ENCODE assay signal across 8 cellular contexts in the genomic region with DNA sequence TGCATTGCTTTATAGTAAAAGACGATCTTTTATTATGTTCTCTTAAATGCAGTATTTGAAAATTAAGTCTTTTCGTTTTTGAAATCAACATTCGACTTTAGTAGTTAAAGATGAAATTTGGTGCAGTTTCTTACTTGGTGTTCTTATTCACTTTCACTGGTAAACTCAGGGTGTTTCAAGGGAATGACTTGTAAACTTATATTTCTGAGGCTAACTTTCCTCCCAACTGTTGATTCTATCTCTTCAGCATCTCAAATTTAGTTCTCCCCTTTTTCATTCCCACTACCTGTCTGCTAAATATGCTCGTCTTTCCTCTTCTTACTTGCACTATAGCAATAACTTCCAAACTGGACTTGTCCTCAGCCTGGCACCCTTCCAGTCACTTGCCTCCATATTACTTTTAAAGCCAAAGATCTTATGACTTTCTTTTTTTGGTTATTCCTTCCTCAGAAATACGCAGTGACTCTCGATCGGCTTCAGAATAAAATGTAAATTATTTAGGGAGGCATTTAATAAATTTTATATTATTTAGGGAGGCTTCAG. TPM values are rescaled to one million over a fixed set of nuclear protein-coding genes. Genes with fewer than 3 reads are reported as not detected.
DNase-seq lines count a peak whose midpoint lies in the region; ATAC-seq and TF ChIP-seq lines count a peak whose summit lies in the region.

No MANE protein-coding gene starts in this region.

- no peaks in the 10 kb centered on the region for H3K27me3 ChIP-seq in hepatocyte

- H3K9me3 ChIP-seq in hepatocyte (ENCODE audit: low read depth), result no peaks in the 10 kb centered on the region

- H3K4me3 Mint-ChIP-seq in activated B cell treated with CpG ODN at 0.5 μM for 24 hours, result peak overlapping the region; percentile 100
- peak overlapping the region; percentile 95 for H3K4me3 Mint-ChIP-seq in stimulated activated memory B cell treated with anti-CD40 and anti-IgM and Interleukin-4, amounts not matched to agents 10 μg/mL and 1 μg/mL and 100 μg/mL, for 72 hours

- peaks cover 46% of the 10 kb centered on the region for H3K79me2 ChIP-seq in hepatocyte

- peak overlapping the region; percentile 98 for H2AFZ ChIP-seq in hepatocyte

- CTCF ChIA-PET in activated B cell treated with CpG ODN at 0.5 μM for 24 hours (lab: Charles Lee), result interaction anchor here (1.2 kb wide), 1 partner anchor 485 kb away, joined by 3 read pairs; no protein-coding TSS in a partner anchor

- POLR2A ChIA-PET in activated B cell treated with CpG ODN at 0.5 μM for 24 hours (lab: Charles Lee), result interaction anchor here (0.5 to 2.3 kb wide), 9 partner anchors 67 to 382 kb away, joined by 3 to 22 read pairs (median 6); partner anchors contain the start of genes AGL, DBT, FRRS1 and RTCA

- H3K4me3 ChIP-seq in hepatocyte, result peak overlapping the region; percentile 84

- no peaks in the 10 kb centered on the region for H3K9me3 Mint-ChIP-seq in activated B cell treated with CpG ODN at 0.5 μM for 24 hours
- no peaks in the 10 kb centered on the region for H3K9me3 Mint-ChIP-seq in stimulated activated memory B cell treated with anti-CD40 and anti-IgM and Interleukin-4, amounts not matched to agents 10 μg/mL and 1 μg/mL and 100 μg/mL, for 72 hours

- no peaks in the 10 kb centered on the region for H3K9me2 ChIP-seq in hepatocyte (replicated peaks; ENCODE audit: insufficient read depth)

- peaks cover 14% of the 10 kb centered on the region for H3K4me1 ChIP-seq in hepatocyte (ENCODE audit: insufficient read depth)

- WGBS in hepatocyte (ENCODE audit: low lambda C conversion rate, missing lambda C conversion rate), result 70% methylated on average over 7 of the region's 7 CpGs

- TF ChIP-seq CTCF in activated B cell treated with CpG ODN at 0.5 μM for 24 hours (IDR thresholded peaks at IDR 0.05) (no peak), hepatocyte (IDR thresholded peaks at IDR 0.05; ENCODE audit: poor library complexity) (no peak)

- ATAC-seq in activated B cell treated with CpG ODN at 0.5 μM for 24 hours (ENCODE audit: low read depth), result no peak
- ATAC-seq in stimulated activated memory B cell treated with anti-CD40 and anti-IgM and Interleukin-4, amounts not matched to agents 10 μg/mL and 1 μg/mL and 100 μg/mL, for 72 hours, result no peak
- no peak for ATAC-seq in HG03097 (IDR thresholded peaks at IDR 0.05; ENCODE audit: low FRiP score, unreplicated experiment)
- no peak for ATAC-seq in HG03457 (IDR thresholded peaks at IDR 0.05; ENCODE audit: unreplicated experiment)

- intact Hi-C loops in activated B cell treated with CpG ODN at 0.5 μM for 24 hours (cut with micrococcal nuclease), result loop anchor here (1.0 to 5.0 kb wide), 4 partner anchors 68 to 277 kb away; partner anchors contain the start of genes AGL, DBT and TRMT13

- H3K36me3 ChIP-seq in hepatocyte (replicated peaks; ENCODE audit: insufficient read depth, low read depth), result no peaks in the 10 kb centered on the region

- H3K27ac ChIP-seq in hepatocyte, result peak overlapping the region; percentile 98

- DNase-seq in DMS 273 (lab: John Stamatoyannopoulos, UW; ENCODE audit: unreplicated experiment) (peak; percentile 12), DMS 273 treated with DMSO at 0.1 percent for 48 hours (lab: John Stamatoyannopoulos, UW) (no peak), activated B cell treated with CpG ODN at 0.5 μM for 24 hours (no peak), hepatocyte (ENCODE audit: low spot score) (no peak), KBM-7 (no peak)

- H3K4me1 Mint-ChIP-seq in activated B cell treated with CpG ODN at 0.5 μM for 24 hours, result peaks cover 27% of the 10 kb centered on the region
- peaks cover 29% of the 10 kb centered on the region for H3K4me1 Mint-ChIP-seq in stimulated activated memory B cell treated with anti-CD40 and anti-IgM and Interleukin-4, amounts not matched to agents 10 μg/mL and 1 μg/mL and 100 μg/mL, for 72 hours

- no peaks in the 10 kb centered on the region for H3K27me3 Mint-ChIP-seq in activated B cell treated with CpG ODN at 0.5 μM for 24 hours
- no peaks in the 10 kb centered on the region for H3K27me3 Mint-ChIP-seq in stimulated activated memory B cell treated with anti-CD40 and anti-IgM and Interleukin-4, amounts not matched to agents 10 μg/mL and 1 μg/mL and 100 μg/mL, for 72 hours

- peak overlapping the region; percentile 85 for H3K4me2 ChIP-seq in hepatocyte

- peaks cover 15% of the 10 kb centered on the region for H3K36me3 Mint-ChIP-seq in activated B cell treated with CpG ODN at 0.5 μM for 24 hours (ENCODE audit: low read depth)
- H3K36me3 Mint-ChIP-seq in stimulated activated memory B cell treated with anti-CD40 and anti-IgM and Interleukin-4, amounts not matched to agents 10 μg/mL and 1 μg/mL and 100 μg/mL, for 72 hours, result peaks cover 10% of the 10 kb centered on the region

- in situ Hi-C loops in KBM-7 (cut with MboI; ENCODE audit: low pct_unique_long_range_greater_than_20kb, low sequenced_read_pairs), result no loop called here

- H4K20me1 ChIP-seq in hepatocyte (ENCODE audit: insufficient read depth, poor library complexity, severe bottlenecking), result no peaks in the 10 kb centered on the region

- peak overlapping the region; percentile 95 for H3K27ac Mint-ChIP-seq in activated B cell treated with CpG ODN at 0.5 μM for 24 hours
- peak overlapping the region; percentile 88 for H3K27ac Mint-ChIP-seq in stimulated activated memory B cell treated with anti-CD40 and anti-IgM and Interleukin-4, amounts not matched to agents 10 μg/mL and 1 μg/mL and 100 μg/mL, for 72 hours

RNA-seq across cellular contexts. Expression of gene SLC35A3, which starts 1.0 kb away (rescaled TPM):
- 18.3 and 21.1 TPM in 2 replicates for total RNA-seq in activated B cell treated with CpG ODN at 0.5 μM for 24 hours
- total RNA-seq in hepatocyte, result 39.7 and 56.1 TPM in 2 replicates
- 16.7 and 18.9 TPM in 2 replicates for polyA plus RNA-seq in hepatocyte
